ENCODE assay signal across 8 cellular contexts in the genomic region with DNA sequence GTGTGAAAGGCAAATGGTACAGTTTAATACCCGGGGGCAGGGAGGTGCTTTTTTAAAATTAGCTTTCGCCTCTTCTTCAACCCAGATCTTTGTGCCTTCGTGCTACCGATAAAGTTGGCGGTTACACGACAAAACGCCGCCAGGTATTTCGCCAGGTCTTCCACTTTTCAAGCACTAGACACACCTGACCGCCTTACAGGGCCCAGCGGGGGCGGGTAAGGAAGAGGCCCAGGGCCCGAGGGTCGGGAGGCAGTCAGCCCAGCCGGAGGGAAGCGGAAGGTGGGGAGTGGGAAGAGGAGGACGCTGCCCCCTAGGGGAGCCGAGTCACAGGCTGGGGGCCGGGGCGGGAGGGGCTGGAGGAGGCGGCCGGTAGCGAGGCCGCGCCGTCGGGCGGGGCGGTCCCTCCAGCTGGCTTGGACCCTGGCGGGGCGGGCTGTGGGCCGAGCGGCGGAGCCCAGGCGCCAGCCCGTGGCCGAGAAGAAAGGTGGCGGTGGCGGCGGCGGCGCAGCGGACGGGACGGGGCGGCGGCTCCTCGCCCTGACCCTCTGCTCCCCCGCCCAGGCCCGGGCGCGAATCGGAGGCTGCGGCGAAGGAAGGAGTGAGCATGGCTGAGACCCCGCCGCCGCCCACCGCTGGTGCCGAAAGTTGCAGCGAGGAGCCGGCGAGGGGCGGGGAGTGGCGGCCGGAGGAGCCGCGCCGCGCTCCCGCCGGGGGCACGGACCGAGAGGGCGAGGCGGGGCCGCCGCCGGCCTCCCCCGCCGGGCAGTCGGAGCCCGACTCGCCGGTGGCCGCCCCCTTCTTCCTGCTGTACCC.
DNase-seq lines count a peak whose midpoint lies in the region; ATAC-seq lines count a peak whose summit lies in the region.

No MANE protein-coding gene starts in this region.

- ATAC-seq in GM19397 (IDR thresholded peaks at IDR 0.05; ENCODE audit: unreplicated experiment) (peak; percentile 77), HG03520 (IDR thresholded peaks at IDR 0.05; ENCODE audit: unreplicated experiment) (peak; percentile 55)

- DNase-seq in COLO668 (lab: John Stamatoyannopoulos, UW; ENCODE audit: unreplicated experiment) (peak; percentile 86), NOMO-1 (lab: John Stamatoyannopoulos, UW; ENCODE audit: unreplicated experiment in 2 of 2) (peak; percentile 30 to 67), activated T-cell treated with anti-CD3 and anti-CD28 coated beads for 4 hours (peak; percentile 32), epidermal melanocyte (ENCODE audit: insufficient read length, low spot score) (peak; percentile 67), midbrain (lab: John Stamatoyannopoulos, UW) (peak; percentile 73)
- DNase-seq in stimulated activated naive CD4-positive, alpha-beta T cell (lab: John Stamatoyannopoulos, UW), result peak; percentile 35 to 67 (median 60)

Comparison
In these comparisons a context has a peak if more than half of its experiments do, and no peak if none do; other contexts are left out.
1. Peak in every context shown above with its lines: DNase-seq and ATAC-seq.
2. DNase-seq: peak in every context shown above with its lines; median percentile 86 in COLO668; 73 in midbrain; 67 in epidermal melanocyte; 60 in stimulated activated naive CD4-positive, alpha-beta T cell; 48 in NOMO-1; 32 in activated T-cell treated with anti-CD3 and anti-CD28 coated beads for 4 hours.